Comparison of ENCODE assay signal across 8 cellular contexts in genomic region chr1:176122282-176122681, GRCh38.
"Had no signal": no experiment of that assay in that cellular context is flagged by ENCODE, and none has a peak within 500 bp of the region (broad histone marks: within the 10 kb centered on the region; RNA-seq: fewer than 3 reads in every experiment).

No MANE protein-coding gene starts in this region.

- DNase-seq: GOT3, H7, HCEC 1CT, HFFc6, Kasumi-1, KG1 had no signal

- H3K27ac ChIP-seq: HL-60 had no signal

- ATAC-seq: HepG2 had no signal
